In genomic region chr12:112409906-112410244, GRCh38 we compare ENCODE assay signal across 10 cellular contexts. TPM values are rescaled to one million over a fixed set of nuclear protein-coding genes. Genes with fewer than 3 reads are reported as not detected.
DNase-seq lines count a peak whose midpoint lies in the region; ATAC-seq and TF ChIP-seq lines count a peak whose summit lies in the region.
"Had no signal": no experiment of that assay in that cellular context is flagged by ENCODE, and none has a peak within 500 bp of the region (broad histone marks: within the 10 kb centered on the region; RNA-seq: fewer than 3 reads in every experiment).

No MANE protein-coding gene starts in this region.

- CTCF ChIA-PET in Caco-2 (lab: Charles Lee) = no interaction called here

- H3K9me3 ChIP-seq in Caco-2 (no peaks in the 10 kb centered on the region), OCI-LY3 (ENCODE audit: insufficient read depth, low read length) (no peaks in the 10 kb centered on the region), neuronal stem cell (replicated peaks in 1 of 2; ENCODE audit: control insufficient read depth in 2 of 2, insufficient read depth in 1 of 2, low read depth in 1 of 2, low read length in 2 of 2) (no peaks in the 10 kb centered on the region)
- H3K9me3 ChIP-seq: pancreas, Peyer's patch had no signal

- no peaks in the 10 kb centered on the region for H3K9me3 Mint-ChIP-seq in Caco-2 (ENCODE audit: unreplicated experiment)

- H3K27ac Mint-ChIP-seq in Caco-2 (ENCODE audit: unreplicated experiment) = peak overlapping the region; percentile 100

- ATAC-seq in HG03521 (IDR thresholded peaks at IDR 0.05; ENCODE audit: unreplicated experiment) = no peak

- peaks cover 50% of the 10 kb centered on the region for H3K36me3 Mint-ChIP-seq in Caco-2 (ENCODE audit: insufficient read depth, unreplicated experiment)

- POLR2A ChIA-PET in Caco-2 (lab: Charles Lee) = no interaction called here

- H3K4me2 ChIP-seq in OCI-LY3 (ENCODE audit: low read length) (peak overlapping the region; percentile 50), neuronal stem cell (ENCODE audit: insufficient read depth, low read length, poor library complexity, severe bottlenecking) (no peak overlapping the region)

- H3K4me1 ChIP-seq in Caco-2 (peaks cover 12% of the 10 kb centered on the region), OCI-LY3 (ENCODE audit: low read length) (peaks cover 13% of the 10 kb centered on the region), neuronal stem cell (ENCODE audit: control insufficient read depth in 2 of 2, insufficient read depth in 1 of 2, low read depth in 1 of 2, low read length in 2 of 2) (peaks cover 3 to 4% of the 10 kb centered on the region in 2 donors)

- BruUV-seq in Caco-2 (replicated peaks; lab: Mats Ljungman, UMichigan) = no TSS peak

- H3K4me3 Mint-ChIP-seq in Caco-2 (ENCODE audit: unreplicated experiment) = peak overlapping the region; percentile 99

- H2BK5ac ChIP-seq in neuronal stem cell (ENCODE audit: low read length) = no peak overlapping the region

- no peak overlapping the region for H3K18ac ChIP-seq in neuronal stem cell (ENCODE audit: low read length)

- H3K4me1 Mint-ChIP-seq in Caco-2 (ENCODE audit: low read depth, unreplicated experiment) = no peaks in the 10 kb centered on the region

- no peak overlapping the region for H2AK5ac ChIP-seq in neuronal stem cell (ENCODE audit: low read depth, low read length)

- H4K91ac ChIP-seq in neuronal stem cell (ENCODE audit: low read depth, low read length, poor library complexity) = no peak overlapping the region

- no peaks in the 10 kb centered on the region for H3K27me3 ChIP-seq in Caco-2 (replicated peaks; ENCODE audit: control insufficient read depth, insufficient read depth, low read length)
- no peaks in the 10 kb centered on the region for H3K27me3 ChIP-seq in OCI-LY3 (ENCODE audit: low read depth, low read length)
- H3K27me3 ChIP-seq in neuronal stem cell (ENCODE audit: control insufficient read depth in 3 of 3, insufficient read depth in 3 of 3, low read depth in 1 of 3, low read length in 3 of 3) = no peaks in the 10 kb centered on the region
- H3K27me3 ChIP-seq: pancreas, Peyer's patch had no signal

- H3K9ac ChIP-seq in OCI-LY3 (ENCODE audit: low read length) (no peak overlapping the region), neuronal stem cell (ENCODE audit: low read depth, low read length, poor library complexity) (no peak overlapping the region)

- WGBS in neuronal stem cell (ENCODE audit: extremely low coverage in 2 of 2, insufficient read length in 2 of 2, insufficient replicate concordance in 1 of 2), 2 donors = no CpG with 5 or more reads among the region's 14 CpGs

- H2BK120ac ChIP-seq in neuronal stem cell (ENCODE audit: low read depth, low read length) = no peak overlapping the region

- H4K20me1 ChIP-seq in OCI-LY3 (ENCODE audit: insufficient read depth, low read length) = peaks cover 25% of the 10 kb centered on the region

- no peak overlapping the region for H3K4ac ChIP-seq in neuronal stem cell (ENCODE audit: low read length)

- TF ChIP-seq CTCF in Caco-2 (IDR thresholded peaks at IDR 0.05; ENCODE audit: insufficient read depth in 1 of 2, low read depth in 1 of 2, low read length in 1 of 2, severe bottlenecking in 1 of 2, unreplicated experiment in 1 of 2) (no peak), OCI-LY3 (IDR thresholded peaks at IDR 0.05; ENCODE audit: low read depth, low read length) (no peak), choroid plexus epithelial cell (conservative IDR thresholded peaks at IDR 0.05; ENCODE audit: low read depth, low read length) (no peak)

- H2BK12ac ChIP-seq in neuronal stem cell (ENCODE audit: low read length) = no peak overlapping the region

- no peak overlapping the region for H2BK15ac ChIP-seq in neuronal stem cell (ENCODE audit: low read length)

- H3K36me3 ChIP-seq in Caco-2 (ENCODE audit: control insufficient read depth, insufficient read depth, low read length) = peaks cover 6% of the 10 kb centered on the region
- H3K36me3 ChIP-seq in OCI-LY3 (replicated peaks; ENCODE audit: low read depth, low read length) = peaks cover 36% of the 10 kb centered on the region
- peaks cover 26 to 38% of the 10 kb centered on the region in 2 donors for H3K36me3 ChIP-seq in neuronal stem cell (replicated peaks in 1 of 2; ENCODE audit: control insufficient read depth in 2 of 2, insufficient read depth in 2 of 2, low read length in 2 of 2)

- H2AFZ ChIP-seq in OCI-LY3 (ENCODE audit: low read depth, low read length) = peak overlapping the region; percentile 92
- peak overlapping the region; percentile 78 for H2AFZ ChIP-seq in neuronal stem cell (ENCODE audit: low read length)

- no peaks in the 10 kb centered on the region for H3K79me1 ChIP-seq in neuronal stem cell (ENCODE audit: low read depth, low read length)

- H3K14ac ChIP-seq in neuronal stem cell (ENCODE audit: low read length) = no peak overlapping the region

- intact Hi-C loops in Caco-2 (cut with micrococcal nuclease; ENCODE audit: unreplicated experiment) = loop anchor here (1.0 kb wide), 1 partner anchor 8 kb away; the partner anchor contains the start of gene PTPN11
- intact Hi-C loops in posterior cingulate gyrus (cut with DNase I) = no loop called here

- peaks cover 25% of the 10 kb centered on the region for H3K79me2 ChIP-seq in OCI-LY3 (ENCODE audit: low read length)

- no peak for DNase-seq in Caco-2
- no peak for DNase-seq in choroid plexus epithelial cell (ENCODE audit: low read depth)
- DNase-seq in neuronal stem cell (ENCODE audit: low spot score) = no peak
- DNase-seq in posterior cingulate gyrus = no peak
- no peak for DNase-seq in DMS79 (lab: John Stamatoyannopoulos, UW)
- no peak for DNase-seq in amygdala (lab: John Stamatoyannopoulos, UW)

- H3K23ac ChIP-seq in neuronal stem cell (ENCODE audit: low read depth, low read length, poor library complexity) = no peak overlapping the region

- H4K8ac ChIP-seq in neuronal stem cell (ENCODE audit: low read depth, low read length) = no peak overlapping the region

- no peaks in the 10 kb centered on the region for H3K27me3 Mint-ChIP-seq in Caco-2 (ENCODE audit: insufficient read depth, unreplicated experiment)

- H3K27ac ChIP-seq in OCI-LY3 (ENCODE audit: low read length) = no peak overlapping the region
- H3K27ac ChIP-seq in neuronal stem cell (replicated peaks; ENCODE audit: low read length) = no peak overlapping the region

- H3K4me3 ChIP-seq in Caco-2 (ENCODE audit: low read depth, low read length) = no peak overlapping the region
- peak overlapping the region; percentile 96 for H3K4me3 ChIP-seq in OCI-LY3 (ENCODE audit: low read length)
- peak overlapping the region; percentile 78 for H3K4me3 ChIP-seq in choroid plexus epithelial cell (ENCODE audit: low read depth, low read length)
- peak overlapping the region in 1 of 2 donors; percentile 71 for H3K4me3 ChIP-seq in neuronal stem cell (ENCODE audit: low read length in 2 of 2)

RNA-seq across cellular contexts. Expression of gene RPL6, which starts 0.5 kb away (rescaled TPM):
- total RNA-seq in Caco-2 (2022) = 1,460 and 1,533 TPM in 2 replicates
- 4,022 TPM for polyA plus RNA-seq in neuronal stem cell (2013, experiment 1 of 2)
- 4,269 TPM for polyA plus RNA-seq in neuronal stem cell (2013, experiment 2 of 2)

RNA-seq across cellular contexts. Expression of gene PTPN11, which starts 8.9 kb away (rescaled TPM):
- total RNA-seq in Caco-2 (2022) = 152 and 153 TPM in 2 replicates
- polyA plus RNA-seq in neuronal stem cell (2013, experiment 1 of 2) = 42.0 TPM
- 43.1 TPM for polyA plus RNA-seq in neuronal stem cell (2013, experiment 2 of 2)

RNA-seq across cellular contexts. Expression of gene HECTD4, which starts 27.6 kb away (rescaled TPM):
- 54.5 and 60.9 TPM in 2 replicates for total RNA-seq in Caco-2 (2022)
- 7.0 TPM for polyA plus RNA-seq in neuronal stem cell (2013, experiment 1 of 2)
- 7.8 TPM for polyA plus RNA-seq in neuronal stem cell (2013, experiment 2 of 2)
